ENCODE assay signal across 17 cellular contexts in the genomic region with DNA sequence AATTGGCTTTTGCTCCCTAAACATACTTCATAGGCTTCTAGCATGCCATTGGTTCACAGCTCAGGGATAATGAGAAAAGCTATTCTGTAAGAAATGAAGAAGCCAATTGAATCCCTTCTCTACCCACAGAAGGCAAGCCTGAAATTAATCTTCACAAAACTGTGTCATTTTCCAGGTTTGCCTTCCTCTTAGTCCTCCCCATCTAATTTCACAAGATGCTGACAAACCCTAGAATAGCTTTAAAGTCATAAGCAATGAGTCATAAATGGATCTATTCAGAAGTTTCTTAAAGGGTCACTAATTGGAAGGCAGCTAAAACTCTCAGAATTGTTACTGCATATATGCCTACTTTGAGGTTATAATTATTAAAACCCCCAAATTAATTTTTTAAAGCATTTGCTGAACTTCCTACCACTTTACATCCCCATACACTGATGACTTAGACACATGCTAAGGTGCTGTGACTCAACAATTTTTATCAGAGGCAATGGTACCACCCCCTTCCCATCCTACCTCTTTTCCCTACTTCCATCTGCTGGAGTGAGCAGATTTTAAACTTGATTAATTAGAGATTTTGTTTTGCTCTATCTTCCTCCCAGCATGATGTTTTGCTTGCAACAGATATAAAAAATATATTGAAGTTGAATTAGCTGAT. TPM values are rescaled to one million over a fixed set of nuclear protein-coding genes. Genes with fewer than 3 reads are reported as not detected.
A peak's percentile ranks its signal among the peaks of the same experiment; 100 is the strongest.
DNase-seq lines count a peak whose midpoint lies in the region; ATAC-seq, FAIRE-seq and TF ChIP-seq lines count a peak whose summit lies in the region.
"Had no signal": no experiment of that assay in that cellular context is flagged by ENCODE, and none has a peak within 500 bp of the region (broad histone marks: within the 10 kb centered on the region; RNA-seq: fewer than 3 reads in every experiment).

No MANE protein-coding gene starts in this region.

- H3K4me1 Mint-ChIP-seq in natural killer cell treated with Interleukin-12 subunit alpha and Interleukin-12 subunit beta and Interleukin-15 and Interleukin-18, amount 100 ng/mL, for 72 hours (ENCODE audit: low read depth in 2 of 2), result peaks cover 35 to 38% of the 10 kb centered on the region in 2 donors
- H3K4me1 Mint-ChIP-seq in natural killer cell, result peaks cover 15 to 18% of the 10 kb centered on the region in 2 donors

- TF ChIP-seq CTCF in natural killer cell (IDR thresholded peaks at IDR 0.05) (no peak), epithelial cell of esophagus (IDR thresholded peaks at IDR 0.05; ENCODE audit: insufficient read depth, low read depth, low read length, missing control alignments) (no peak)

- peak; percentile 76 for FAIRE-seq in RCC 7860 (lab: Jason Lieb, UNC)
- FAIRE-seq: frontal cortex, GM18507, islet of Langerhans had no signal

- H3K27me3 Mint-ChIP-seq in natural killer cell treated with Interleukin-12 subunit alpha and Interleukin-12 subunit beta and Interleukin-15 and Interleukin-18, amount 100 ng/mL, for 72 hours, result peaks cover 6% of the 10 kb centered on the region in 2 donors
- peaks cover 12 to 39% of the 10 kb centered on the region in 2 donors for H3K27me3 Mint-ChIP-seq in natural killer cell (ENCODE audit: low read depth in 2 of 2)

- intact Hi-C loops in natural killer cell (cut with micrococcal nuclease), result no loop called here

- DNase-seq in natural killer cell treated with Interleukin-12 subunit alpha and Interleukin-12 subunit beta and Interleukin-15 and Interleukin-18, amount 100 ng/mL, for 72 hours (ENCODE audit: low spot score), result no peak
- DNase-seq in natural killer cell, result no peak
- peak; percentile 53 for DNase-seq in RCC 7860 (ENCODE audit: low spot score)
- DNase-seq in epithelial cell of esophagus (ENCODE audit: low read depth), result peak; percentile 58
- DNase-seq in stromal cell of bone marrow (ENCODE audit: low read depth), result peak; percentile 50
- DNase-seq in activated CD8-positive, alpha-beta memory T cell treated with anti-CD3 and anti-CD28 coated beads, Interleukin-2, amount 50 U/mL, for 48 hours, result no peak
- no peak for DNase-seq in NCI-H524 treated with DMSO at 0.1 percent for 48 hours (lab: John Stamatoyannopoulos, UW)
- no peak for DNase-seq in stimulated activated CD4-positive, alpha-beta T cell treated with anti-CD3 and anti-CD28 coated beads, Interleukin-2, amount 100 ng/mL, for 24 hours
- DNase-seq: activated naive CD8-positive, alpha-beta T cell treated with anti-CD3 and anti-CD28 coated beads for 36 hours; NCI-H1092 treated with DMSO at 0.1 percent for 48 hours; NCI-H524; Peyer's patch; uterus had no signal

- H3K27ac Mint-ChIP-seq in natural killer cell treated with Interleukin-12 subunit alpha and Interleukin-12 subunit beta and Interleukin-15 and Interleukin-18, amount 100 ng/mL, for 72 hours, result peak overlapping the region; percentile 83 to 95
- H3K27ac Mint-ChIP-seq in natural killer cell, result no peak overlapping the region
- H3K27ac Mint-ChIP-seq: activated naive CD8-positive, alpha-beta T cell treated with anti-CD3 and anti-CD28 coated beads for 36 hours had no signal

- ATAC-seq in natural killer cell treated with Interleukin-12 subunit alpha and Interleukin-12 subunit beta and Interleukin-15 and Interleukin-18, amount 100 ng/mL, for 72 hours, result no peak
- ATAC-seq in natural killer cell, result no peak

- peaks cover 21% of the 10 kb centered on the region for H3K36me3 Mint-ChIP-seq in natural killer cell treated with Interleukin-12 subunit alpha and Interleukin-12 subunit beta and Interleukin-15 and Interleukin-18, amount 100 ng/mL, for 72 hours
- H3K36me3 Mint-ChIP-seq in natural killer cell, result no peaks in the 10 kb centered on the region

- peaks cover 7% of the 10 kb centered on the region for H3K9me3 Mint-ChIP-seq in natural killer cell treated with Interleukin-12 subunit alpha and Interleukin-12 subunit beta and Interleukin-15 and Interleukin-18, amount 100 ng/mL, for 72 hours
- no peaks in the 10 kb centered on the region for H3K9me3 Mint-ChIP-seq in natural killer cell
- H3K9me3 Mint-ChIP-seq: activated naive CD8-positive, alpha-beta T cell treated with anti-CD3 and anti-CD28 coated beads for 36 hours had no signal

- H3K4me3 Mint-ChIP-seq in natural killer cell treated with Interleukin-12 subunit alpha and Interleukin-12 subunit beta and Interleukin-15 and Interleukin-18, amount 100 ng/mL, for 72 hours, result peak overlapping the region; percentile 31
- no peak overlapping the region for H3K4me3 Mint-ChIP-seq in natural killer cell
- H3K4me3 Mint-ChIP-seq: activated naive CD8-positive, alpha-beta T cell treated with anti-CD3 and anti-CD28 coated beads for 36 hours had no signal

- no peak overlapping the region for H3K4me3 ChIP-seq in epithelial cell of esophagus (ENCODE audit: low read length)
- H3K4me3 ChIP-seq: coronary artery, Peyer's patch, uterus had no signal

RNA-seq across cellular contexts. Expression of a gene that starts 51.3 kb away (rescaled TPM):
- total RNA-seq in natural killer cell treated with Interleukin-12 subunit alpha and Interleukin-12 subunit beta and Interleukin-15 and Interleukin-18, amount 100 ng/mL, for 72 hours, result 100 to 1,000 TPM; 125 to 138 TPM
- 10 to 100 TPM; 44.5 to 52.2 (median 45.7) TPM for total RNA-seq in natural killer cell

Comparison
In these comparisons a context has a peak if more than half of its experiments do, and no peak if none do; other contexts are left out.
1. H3K27ac Mint-ChIP-seq: peak in natural killer cell treated with Interleukin-12 subunit alpha and Interleukin-12 subunit beta and Interleukin-15 and Interleukin-18, amount 100 ng/mL, for 72 hours (2 of 2); none in natural killer cell (0 of 2).
2. DNase-seq: peak in RCC 7860 (single experiment), epithelial cell of esophagus (single experiment) and stromal cell of bone marrow (single experiment); none in natural killer cell treated with Interleukin-12 subunit alpha and Interleukin-12 subunit beta and Interleukin-15 and Interleukin-18, amount 100 ng/mL, for 72 hours (single experiment), natural killer cell (single experiment), activated CD8-positive, alpha-beta memory T cell treated with anti-CD3 and anti-CD28 coated beads, Interleukin-2, amount 50 U/mL, for 48 hours (single experiment), NCI-H524 treated with DMSO at 0.1 percent for 48 hours (single experiment) and stimulated activated CD4-positive, alpha-beta T cell treated with anti-CD3 and anti-CD28 coated beads, Interleukin-2, amount 100 ng/mL, for 24 hours (0 of 2).